In the genomic region with DNA sequence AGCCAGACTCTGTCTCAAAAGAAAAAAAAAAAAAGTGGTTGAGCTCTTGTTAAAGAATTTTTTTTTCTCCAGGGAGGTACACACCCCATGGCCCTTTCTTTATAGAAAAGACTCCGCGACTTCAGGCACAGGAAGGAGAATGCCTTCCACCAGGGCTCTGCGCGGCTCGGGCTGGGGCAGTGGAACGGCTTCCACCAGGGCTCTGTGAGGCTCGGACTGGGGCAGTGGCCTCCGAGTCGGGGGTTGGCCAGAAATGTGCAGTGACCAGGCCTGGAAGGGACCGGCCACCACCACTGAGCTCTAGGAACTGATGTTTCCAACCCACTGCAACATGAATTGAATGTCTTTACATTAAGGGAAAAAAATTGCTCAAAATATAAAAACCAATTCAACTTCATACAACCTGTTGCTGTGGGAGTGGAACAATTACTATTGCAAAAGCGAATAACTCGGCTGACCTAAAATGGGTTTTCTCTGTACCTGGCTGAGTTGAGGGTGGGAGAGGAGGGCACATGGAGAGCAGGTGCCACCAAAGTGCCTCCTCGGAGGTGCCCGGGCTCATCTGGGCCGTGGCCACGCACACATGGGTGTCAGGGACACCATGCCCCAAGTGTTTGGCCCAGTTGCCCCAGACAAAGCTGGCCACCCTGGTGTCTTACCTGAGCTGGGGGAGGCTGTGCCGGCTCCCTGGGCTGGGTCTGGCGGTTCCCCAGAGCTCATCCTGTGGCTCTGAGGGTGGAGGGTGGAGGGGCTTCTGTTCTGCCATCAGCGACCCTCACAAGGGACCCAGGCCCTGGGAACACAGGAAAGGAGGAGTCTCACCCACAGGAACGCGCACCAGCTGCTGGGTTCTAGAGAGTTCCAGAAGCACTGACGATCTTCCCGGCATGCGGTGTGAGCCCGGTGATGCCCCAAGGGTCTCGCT, we compare ENCODE assay signal across 24 cellular contexts.
"Had no signal": no experiment of that assay in that cellular context is flagged by ENCODE, and none has a peak within 500 bp of the region (broad histone marks: within the 10 kb centered on the region; RNA-seq: fewer than 3 reads in every experiment).

No MANE protein-coding gene starts in this region.

- H3K27ac ChIP-seq: SJCRH30, VCaP had no signal

- H3K27me3 ChIP-seq: SJCRH30 had no signal

- H3K36me3 Mint-ChIP-seq: activated CD8-positive, alpha-beta memory T cell treated with anti-CD3 and anti-CD28 coated beads, Interleukin-2, amount 10 ng/mL, durations not matched to agents 7 days and 5 days; activated naive CD8-positive, alpha-beta T cell had no signal

- H3K4me2 ChIP-seq: SK-N-SH had no signal

- H3K9ac ChIP-seq: SK-N-SH had no signal

- H3K9me3 Mint-ChIP-seq: activated T-cell treated with anti-CD3 and anti-CD28 coated beads, Interleukin-2, amount 50 U/mL, for 24 hours; activated T-helper 1 cell treated with anti-CD3 and anti-CD28 coated beads, Interleukin-12 subunit alpha, Interleukin-12 subunit beta, Interleukin-2, Interleukin-4 antibody, amounts not matched to agents 30 ng/mL and 10 ng/mL and 1 ng/mL, durations not matched to agents 14 hours and 24 hours and 36 hours; brain; central memory CD8-positive, alpha-beta T cell had no signal

- H3K27me3 Mint-ChIP-seq: activated CD4-positive, alpha-beta T cell treated with anti-CD3 and anti-CD28 coated beads for 36 hours; activated CD8-positive, alpha-beta memory T cell treated with anti-CD3 and anti-CD28 coated beads, Interleukin-2, amount 10 ng/mL, durations not matched to agents 7 days and 5 days; activated naive CD8-positive, alpha-beta T cell; activated T-cell treated with anti-CD3 and anti-CD28 coated beads, Interleukin-2, amount 50 U/mL, for 24 hours; central memory CD8-positive, alpha-beta T cell had no signal

- H3K9me3 ChIP-seq: SJCRH30, SK-N-SH had no signal

- DNase-seq: activated CD4-positive, alpha-beta T cell treated with anti-CD3 and anti-CD28 coated beads for 36 hours; activated CD4-positive, alpha-beta T cell treated with anti-CD3 and anti-CD28 coated beads, Interleukin-2, amount 50 U/mL, for 4 hours; activated CD8-positive, alpha-beta memory T cell treated with anti-CD3 and anti-CD28 coated beads, Interleukin-2, amount 10 ng/mL, durations not matched to agents 7 days and 5 days; activated effector memory CD4-positive, alpha-beta T cell treated with Interleukin-2 at 50 U/mL for 16 hours; activated naive CD4-positive, alpha-beta T cell treated with Interleukin-2 at 50 U/mL for 16 hours; activated T-cell treated with anti-CD3 and anti-CD28 coated beads, Interleukin-2, amount 50 U/mL, for 24 hours; amygdala; Kasumi-1; KBM-7; NCI-H1048; NCI-H1930; NCI-H2171; NCI-H226; NCI-H526 treated with DMSO at 0.1 percent for 48 hours; NCI-H82; Right ventricle myocardium superior; SJCRH30; SK-N-SH; T-helper 1 cell had no signal

- H3K36me3 ChIP-seq: SJCRH30 had no signal

- H3K9me2 ChIP-seq: SK-N-SH had no signal

- H3K4me1 Mint-ChIP-seq: activated CD4-positive, alpha-beta T cell treated with anti-CD3 and anti-CD28 coated beads for 36 hours; activated CD8-positive, alpha-beta memory T cell treated with anti-CD3 and anti-CD28 coated beads, Interleukin-2, amount 10 ng/mL, durations not matched to agents 7 days and 5 days; brain; central memory CD8-positive, alpha-beta T cell had no signal

- H3K4me1 ChIP-seq: SJCRH30 had no signal

- H3K27ac Mint-ChIP-seq: activated CD4-positive, alpha-beta T cell treated with anti-CD3 and anti-CD28 coated beads for 36 hours; activated CD8-positive, alpha-beta memory T cell treated with anti-CD3 and anti-CD28 coated beads, Interleukin-2, amount 10 ng/mL, durations not matched to agents 7 days and 5 days; activated naive CD8-positive, alpha-beta T cell; activated T-cell treated with anti-CD3 and anti-CD28 coated beads, Interleukin-2, amount 50 U/mL, for 24 hours; activated T-helper 1 cell treated with anti-CD3 and anti-CD28 coated beads, Interleukin-12 subunit alpha, Interleukin-12 subunit beta, Interleukin-2, Interleukin-4 antibody, amounts not matched to agents 30 ng/mL and 10 ng/mL and 1 ng/mL, durations not matched to agents 14 hours and 24 hours and 36 hours had no signal

- H3K4me3 Mint-ChIP-seq: activated CD4-positive, alpha-beta T cell treated with anti-CD3 and anti-CD28 coated beads for 36 hours; activated CD8-positive, alpha-beta memory T cell treated with anti-CD3 and anti-CD28 coated beads, Interleukin-2, amount 10 ng/mL, durations not matched to agents 7 days and 5 days; activated naive CD8-positive, alpha-beta T cell; activated T-cell treated with anti-CD3 and anti-CD28 coated beads, Interleukin-2, amount 50 U/mL, for 24 hours; activated T-helper 1 cell treated with anti-CD3 and anti-CD28 coated beads, Interleukin-12 subunit alpha, Interleukin-12 subunit beta, Interleukin-2, Interleukin-4 antibody, amounts not matched to agents 30 ng/mL and 10 ng/mL and 1 ng/mL, durations not matched to agents 14 hours and 24 hours and 36 hours; brain; central memory CD8-positive, alpha-beta T cell had no signal

- H3K4me3 ChIP-seq: SJCRH30 had no signal

- ATAC-seq: activated CD4-positive, alpha-beta T cell treated with anti-CD3 and anti-CD28 coated beads for 36 hours; activated CD8-positive, alpha-beta memory T cell treated with anti-CD3 and anti-CD28 coated beads, Interleukin-2, amount 10 ng/mL, durations not matched to agents 7 days and 5 days had no signal
